ENCODE assay signal across 14 cellular contexts in genomic region chr2:40202798-40203400, GRCh38.
DNase-seq lines count a peak whose midpoint lies in the region; ATAC-seq, FAIRE-seq and TF ChIP-seq lines count a peak whose summit lies in the region.
"Had no signal": no experiment of that assay in that cellular context is flagged by ENCODE, and none has a peak within 500 bp of the region (broad histone marks: within the 10 kb centered on the region; RNA-seq: fewer than 3 reads in every experiment).

No MANE protein-coding gene starts in this region.

- H3K4me3 ChIP-seq in MG63: no peak overlapping the region
- H3K4me3 ChIP-seq in vagina: no peak overlapping the region

- DNase-seq in D721Med (ENCODE audit: insufficient read length, low spot score): no peak
- DNase-seq in MG63: peak; percentile 16
- DNase-seq in fibroblast of gingiva (ENCODE audit: low read depth): peak; percentile 59
- DNase-seq in myocyte (ENCODE audit: low read depth): peak; percentile 38
- DNase-seq in vagina (ENCODE audit: extremely low spot score in 2 of 2): no peak
- DNase-seq in NCI-H1092 treated with DMSO at 0.1 percent for 48 hours (lab: John Stamatoyannopoulos, UW): no peak
- DNase-seq: activated CD4-positive, alpha-beta T cell treated with anti-CD3 and anti-CD28 coated beads for 4 hours; Calu3; hippocampal formation; NCI-H2081 treated with DMSO at 0.1 percent for 48 hours; stimulated activated naive B cell treated with anti-CD40 and anti-IgM and Interleukin-4, amounts not matched to agents 10 μg/mL and 1 μg/mL and 100 μg/mL, for 72 hours had no signal

- TF ChIP-seq CTCF in D721Med (IDR thresholded peaks at IDR 0.05; ENCODE audit: insufficient read depth, missing control alignments) (no peak), vagina (IDR thresholded peaks at IDR 0.05) (no peak)

- no peak for TF ChIP-seq POLR2A in vagina (IDR thresholded peaks at IDR 0.05)

- ATAC-seq in GM21360 (IDR thresholded peaks at IDR 0.05; ENCODE audit: unreplicated experiment) (no peak), HG03045 (IDR thresholded peaks at IDR 0.05; ENCODE audit: unreplicated experiment) (no peak)
- ATAC-seq: activated naive CD4-positive, alpha-beta T cell treated with anti-CD3 and anti-CD28 coated beads, Interleukin-2, amount 50 U/mL, for 72 hours; stimulated activated naive B cell treated with anti-CD40 and anti-IgM and Interleukin-4, amounts not matched to agents 10 μg/mL and 1 μg/mL and 100 μg/mL, for 72 hours had no signal

- FAIRE-seq in D721Med (lab: Jason Lieb, UNC): peak; percentile 99

- intact Hi-C loops in vagina (cut with DNase I): no loop called here

- H3K36me3 ChIP-seq in MG63 (no peaks in the 10 kb centered on the region), vagina (no peaks in the 10 kb centered on the region)

- H3K27me3 ChIP-seq in MG63: no peaks in the 10 kb centered on the region
- no peaks in the 10 kb centered on the region for H3K27me3 ChIP-seq in vagina

- H3K9me3 ChIP-seq in MG63 (no peaks in the 10 kb centered on the region), vagina (no peaks in the 10 kb centered on the region)

- H3K4me1 ChIP-seq in vagina: peaks cover 20% of the 10 kb centered on the region

- no peak overlapping the region for H3K27ac ChIP-seq in vagina

Comparison
In these comparisons a context has a peak if more than half of its experiments do, and no peak if none do; other contexts are left out.
1. DNase-seq: peak in MG63 (single experiment), fibroblast of gingiva (single experiment) and myocyte (single experiment); none in D721Med (single experiment), vagina (0 of 2) and NCI-H1092 treated with DMSO at 0.1 percent for 48 hours (single experiment).